In genomic region chr12:67617619-67618018, GRCh38 we compare ENCODE assay signal across 33 cellular contexts. TPM values are rescaled to one million over a fixed set of nuclear protein-coding genes. Genes with fewer than 3 reads are reported as not detected.
DNase-seq lines count a peak whose midpoint lies in the region; ATAC-seq and TF ChIP-seq lines count a peak whose summit lies in the region.
"Had no signal": no experiment of that assay in that cellular context is flagged by ENCODE, and none has a peak within 500 bp of the region (broad histone marks: within the 10 kb centered on the region; RNA-seq: fewer than 3 reads in every experiment).

No MANE protein-coding gene starts in this region.

- TF ChIP-seq CTCF in cardiac muscle cell (IDR thresholded peaks at IDR 0.05; ENCODE audit: low read depth, low read length) (no peak), right atrium auricular region (IDR thresholded peaks at IDR 0.05) (no peak), thyroid gland (IDR thresholded peaks at IDR 0.05) (no peak), osteocyte (IDR thresholded peaks at IDR 0.05) (no peak)

- no peaks in the 10 kb centered on the region for H3K9me3 ChIP-seq in cardiac muscle cell (ENCODE audit: low read depth)
- H3K9me3 ChIP-seq in right atrium auricular region, result no peaks in the 10 kb centered on the region
- H3K9me3 ChIP-seq in thyroid gland, result no peaks in the 10 kb centered on the region
- H3K9me3 ChIP-seq: left lung, stomach, tibial artery had no signal

- H3K36me3 ChIP-seq in cardiac muscle cell (no peaks in the 10 kb centered on the region), right atrium auricular region (no peaks in the 10 kb centered on the region), thyroid gland (no peaks in the 10 kb centered on the region)
- H3K36me3 ChIP-seq: left lung, stomach, tibial artery had no signal

- H3K27ac ChIP-seq in cardiac muscle cell (peak overlapping the region; percentile 76), right atrium auricular region (peak overlapping the region in 1 of 2 donors; percentile 13), thyroid gland (peak overlapping the region in 2 of 3 donors; percentile 9 to 27)
- H3K27ac ChIP-seq: left lung, PC-9, skin epidermis, stomach, tibial artery, VCaP had no signal

- TF ChIP-seq POLR2A in thyroid gland (IDR thresholded peaks at IDR 0.05), result no peak

- H3K27me3 ChIP-seq in cardiac muscle cell (no peaks in the 10 kb centered on the region), right atrium auricular region (no peaks in the 10 kb centered on the region), thyroid gland (no peaks in the 10 kb centered on the region)
- H3K27me3 ChIP-seq: left lung, stomach, tibial artery had no signal

- intact Hi-C loops in thyroid gland (cut with DNase I), result no loop called here

- peaks cover 11% of the 10 kb centered on the region for H3K4me1 ChIP-seq in cardiac muscle cell (ENCODE audit: low read depth)
- H3K4me1 ChIP-seq in right atrium auricular region, result no peaks in the 10 kb centered on the region
- H3K4me1 ChIP-seq in thyroid gland, result peaks cover 14 to 20% of the 10 kb centered on the region in 2 donors
- H3K4me1 ChIP-seq: left lung, stomach, tibial artery had no signal

- H3K36me3 Mint-ChIP-seq in naive B cell (no peaks in the 10 kb centered on the region), osteocyte (ENCODE audit: unreplicated experiment) (no peaks in the 10 kb centered on the region)
- H3K36me3 Mint-ChIP-seq: activated CD4-positive, alpha-beta memory T cell treated with anti-CD3 and anti-CD28 coated beads for 36 hours; CD8-positive, alpha-beta T cell; natural killer cell treated with Interleukin-12 subunit alpha and Interleukin-12 subunit beta and Interleukin-15 and Interleukin-18, amount 100 ng/mL, for 72 hours had no signal

- peaks cover 0 to 4% (median 0%) of the 10 kb centered on the region in 7 donors for H3K9me3 Mint-ChIP-seq in naive B cell
- no peaks in the 10 kb centered on the region for H3K9me3 Mint-ChIP-seq in osteocyte (ENCODE audit: unreplicated experiment)
- H3K9me3 Mint-ChIP-seq: activated CD4-positive, alpha-beta memory T cell treated with anti-CD3 and anti-CD28 coated beads for 36 hours; activated T-helper 1 cell treated with anti-CD3 and anti-CD28 coated beads, Interleukin-12 subunit alpha, Interleukin-12 subunit beta, Interleukin-2, Interleukin-4 antibody, amounts not matched to agents 30 ng/mL and 10 ng/mL and 1 ng/mL, durations not matched to agents 14 hours and 24 hours and 36 hours; CD8-positive, alpha-beta T cell; effector memory CD8-positive, alpha-beta T cell; natural killer cell treated with Interleukin-12 subunit alpha and Interleukin-12 subunit beta and Interleukin-15 and Interleukin-18, amount 100 ng/mL, for 72 hours had no signal

- H3K27me3 Mint-ChIP-seq in naive B cell (peaks cover 0 to 4% (median 0%) of the 10 kb centered on the region in 3 donors), osteocyte (ENCODE audit: unreplicated experiment) (peaks cover 5% of the 10 kb centered on the region)
- H3K27me3 Mint-ChIP-seq: activated CD4-positive, alpha-beta memory T cell treated with anti-CD3 and anti-CD28 coated beads for 36 hours; effector memory CD8-positive, alpha-beta T cell; natural killer cell treated with Interleukin-12 subunit alpha and Interleukin-12 subunit beta and Interleukin-15 and Interleukin-18, amount 100 ng/mL, for 72 hours had no signal

- H3K4me1 Mint-ChIP-seq in naive B cell, result peaks cover 14 to 22% (median 17%) of the 10 kb centered on the region in 3 donors
- no peaks in the 10 kb centered on the region for H3K4me1 Mint-ChIP-seq in osteocyte (ENCODE audit: unreplicated experiment)

- 63 to 72% methylated on average over 3 of the region's 3 CpGs for WGBS in thyroid gland, 2 donors

- peak overlapping the region in 5 of 8 donors; percentile 23 to 67 (median 48) for H3K4me3 Mint-ChIP-seq in naive B cell
- H3K4me3 Mint-ChIP-seq in osteocyte (ENCODE audit: unreplicated experiment), result no peak overlapping the region
- H3K4me3 Mint-ChIP-seq: activated CD4-positive, alpha-beta memory T cell treated with anti-CD3 and anti-CD28 coated beads for 36 hours; activated T-helper 1 cell treated with anti-CD3 and anti-CD28 coated beads, Interleukin-12 subunit alpha, Interleukin-12 subunit beta, Interleukin-2, Interleukin-4 antibody, amounts not matched to agents 30 ng/mL and 10 ng/mL and 1 ng/mL, durations not matched to agents 14 hours and 24 hours and 36 hours; CD8-positive, alpha-beta T cell; effector memory CD8-positive, alpha-beta T cell; natural killer cell treated with Interleukin-12 subunit alpha and Interleukin-12 subunit beta and Interleukin-15 and Interleukin-18, amount 100 ng/mL, for 72 hours had no signal

- H3K27ac Mint-ChIP-seq in naive B cell (peak overlapping the region in 5 of 6 donors; percentile 30 to 87 (median 71)), osteocyte (ENCODE audit: unreplicated experiment) (no peak overlapping the region)
- H3K27ac Mint-ChIP-seq: activated CD4-positive, alpha-beta memory T cell treated with anti-CD3 and anti-CD28 coated beads for 36 hours; activated T-helper 1 cell treated with anti-CD3 and anti-CD28 coated beads, Interleukin-12 subunit alpha, Interleukin-12 subunit beta, Interleukin-2, Interleukin-4 antibody, amounts not matched to agents 30 ng/mL and 10 ng/mL and 1 ng/mL, durations not matched to agents 14 hours and 24 hours and 36 hours; CD8-positive, alpha-beta T cell; effector memory CD8-positive, alpha-beta T cell; natural killer cell treated with Interleukin-12 subunit alpha and Interleukin-12 subunit beta and Interleukin-15 and Interleukin-18, amount 100 ng/mL, for 72 hours had no signal

- ATAC-seq in naive B cell (ENCODE audit: low read depth in 2 of 2) (no peak), HG02885 (IDR thresholded peaks at IDR 0.05; ENCODE audit: poor library complexity, unreplicated experiment) (no peak)
- ATAC-seq: CD8-positive, alpha-beta T cell; effector memory CD8-positive, alpha-beta T cell; esophagus mucosa; left lung; natural killer cell treated with Interleukin-12 subunit alpha and Interleukin-12 subunit beta and Interleukin-15 and Interleukin-18, amount 100 ng/mL, for 72 hours had no signal

- no peak overlapping the region for H3K4me3 ChIP-seq in cardiac muscle cell
- H3K4me3 ChIP-seq in right atrium auricular region, result no peak overlapping the region
- no peak overlapping the region for H3K4me3 ChIP-seq in thyroid gland (replicated peaks in 1 of 3)
- H3K4me3 ChIP-seq: left lung, PC-9, skin epidermis, stomach, tibial artery had no signal

- DNase-seq in cardiac muscle cell (ENCODE audit: low read depth in 1 of 2, low spot score in 1 of 2) (peak; percentile 5 to 40), right atrium auricular region (ENCODE audit: low spot score) (no peak), glomerular visceral epithelial cell (ENCODE audit: extremely low spot score) (peak; percentile 4), naive B cell (no peak), thyroid gland (peak in 1 of 2 donors; percentile 23), HPDE6-E6E7 (ENCODE audit: extremely low spot score) (no peak), osteocyte (ENCODE audit: extremely low spot score, unreplicated experiment) (no peak)
- DNase-seq: activated CD4-positive, alpha-beta memory T cell treated with anti-CD3 and anti-CD28 coated beads for 36 hours; activated CD8-positive, alpha-beta memory T cell treated with anti-CD3 and anti-CD28 coated beads, Interleukin-2, amount 50 U/mL, for 4 hours; activated naive CD4-positive, alpha-beta T cell treated with anti-CD3 and anti-CD28 coated beads, Interleukin-2, amount 50 U/mL, for 16 hours; AML-193; amygdala; CD8-positive, alpha-beta T cell; cortex of kidney; effector memory CD8-positive, alpha-beta T cell; hippocampal formation; IMR-90; left lung; NCI-H1092 treated with DMSO at 0.1 percent for 48 hours; NCI-H1930; NCI-H526 treated with DMSO at 0.1 percent for 48 hours; PC-9; Right ventricle myocardium superior; stimulated activated CD4-positive, alpha-beta T cell treated with anti-CD3 and anti-CD28 coated beads, Interleukin-1b, Interleukin-23, amount 100 ng/mL, for 48 hours; stimulated activated CD8-positive, alpha-beta memory T cell treated with anti-CD3 and anti-CD28 coated beads, Interleukin-4, amount 100 ng/mL, for 48 hours; stomach; tibial artery had no signal

RNA-seq across cellular contexts. Expression of gene DYRK2, which starts 30.9 kb away (rescaled TPM):
- 58.2 and 95.9 TPM in 2 replicates for total RNA-seq in cardiac muscle cell
- polyA plus RNA-seq in cardiac muscle cell, result 48.2 and 66.3 TPM in 2 replicates
- 10 to 100 TPM; 55.1 to 86.6 TPM for total RNA-seq in right atrium auricular region
- 10 to 100 TPM; 27.4 to 62.0 (median 36.5) TPM for polyA plus RNA-seq in naive B cell (ENCODE audit: low read depth in 6 of 6)
- total RNA-seq in thyroid gland, result 10 to 100 TPM; 17.2 to 41.9 (median 19.6) TPM
- 24.7 and 28.9 TPM in 2 replicates for total RNA-seq in osteocyte

Comparison
In these comparisons a context has a peak if more than half of its experiments do, and no peak if none do; other contexts are left out.
1. DNase-seq: peak in cardiac muscle cell (2 of 2) and glomerular visceral epithelial cell (single experiment); none in right atrium auricular region (single experiment), naive B cell (single experiment), HPDE6-E6E7 (single experiment) and osteocyte (single experiment).